11 cellular contexts compared by ENCODE assay signal in the genomic region with DNA sequence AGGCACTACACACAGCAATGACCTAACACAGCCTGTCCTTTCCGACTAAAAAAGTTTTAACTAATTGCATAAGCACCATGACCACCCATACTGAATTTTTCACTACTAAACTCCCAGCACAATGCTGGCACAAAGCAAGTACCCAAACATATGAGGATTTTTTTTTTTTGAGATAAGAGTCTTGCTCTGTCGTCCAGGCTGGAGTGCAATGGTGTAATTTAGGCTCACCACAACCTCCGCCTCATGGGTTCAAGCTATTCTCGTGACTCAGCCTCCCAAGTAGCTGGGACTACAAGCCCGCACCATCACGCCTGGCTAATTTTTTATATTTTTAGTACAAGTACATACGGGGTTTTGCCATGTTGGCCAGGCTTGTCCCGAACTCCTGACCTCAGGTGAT. TPM values are rescaled to one million over a fixed set of nuclear protein-coding genes. Genes with fewer than 3 reads are reported as not detected.
DNase-seq lines count a peak whose midpoint lies in the region; ATAC-seq and TF ChIP-seq lines count a peak whose summit lies in the region.
"Had no signal": no experiment of that assay in that cellular context is flagged by ENCODE, and none has a peak within 500 bp of the region (broad histone marks: within the 10 kb centered on the region; RNA-seq: fewer than 3 reads in every experiment).

No MANE protein-coding gene starts in this region.

- peaks cover 50 to 53% of the 10 kb centered on the region in 2 experiments for H3K4me1 ChIP-seq in HCT116 (ENCODE audit: control insufficient read depth in 1 of 2, insufficient read depth in 2 of 2, low read length in 2 of 2)
- H3K4me1 ChIP-seq in SJSA1 (replicated peaks): peaks cover 46% of the 10 kb centered on the region
- peaks cover 4 to 48% (median 17%) of the 10 kb centered on the region in 3 donors for H3K4me1 ChIP-seq in gastroesophageal sphincter
- peaks cover 32% of the 10 kb centered on the region for H3K4me1 ChIP-seq in skeletal muscle satellite cell (ENCODE audit: control insufficient read depth, insufficient read depth, low read length)
- H3K4me1 ChIP-seq in prostate gland (replicated peaks): peaks cover 11% of the 10 kb centered on the region

- TF ChIP-seq EP300 in gastroesophageal sphincter (IDR thresholded peaks at IDR 0.05): no peak

- DNase-seq in HCT116 (ENCODE audit: low read depth, low spot score) (no peak), SJSA1 (ENCODE audit: low read depth in 1 of 2, low spot score in 2 of 2) (peak; percentile 82 to 88), GM19240 (ENCODE audit: insufficient read length, low spot score) (no peak), prostate gland (ENCODE audit: low spot score) (no peak)
- DNase-seq in stimulated activated CD4-positive, alpha-beta T cell treated with anti-CD3 and anti-CD28 coated beads, Interleukin-2, amount 100 ng/mL, for 24 hours: no peak
- DNase-seq: activated CD8-positive, alpha-beta memory T cell treated with anti-CD3 and anti-CD28 coated beads for 24 hours; naive thymus-derived CD8-positive, alpha-beta T cell; NCI-H2107 had no signal

- H2AFZ ChIP-seq in HCT116 (ENCODE audit: low read depth, low read length, poor library complexity, severe bottlenecking): no peak overlapping the region

- CTCF ChIA-PET in HCT116 (lab: Charles Lee): no interaction called here

- H4K20me1 ChIP-seq in HCT116 (ENCODE audit: insufficient read depth): peaks cover 15% of the 10 kb centered on the region

- 44 to 48% methylated on average over 8 of the region's 8 CpGs for WGBS in gastroesophageal sphincter (ENCODE audit: low coverage in 1 of 2), 2 donors
- 76% methylated on average over 8 of the region's 8 CpGs for WGBS in prostate gland

- H3K4me2 ChIP-seq in HCT116 (ENCODE audit: low read length): no peak overlapping the region
- H3K4me2 ChIP-seq in skeletal muscle satellite cell (ENCODE audit: low read length): peak overlapping the region; percentile 37

- TF ChIP-seq CTCF in HCT116 (IDR thresholded peaks at IDR 0.05 in 2 of 3, conservative IDR thresholded peaks at IDR 0.05 in 1 of 3; ENCODE audit: borderline replicate concordance in 1 of 3, insufficient read depth in 1 of 3, low read depth in 2 of 3, low read length in 2 of 3): no peak
- TF ChIP-seq CTCF in gastroesophageal sphincter (IDR thresholded peaks at IDR 0.05): no peak
- TF ChIP-seq CTCF in prostate gland (IDR thresholded peaks at IDR 0.05): no peak

- RAD21 ChIA-PET in HCT116 (lab: Charles Lee; ENCODE audit: low non-redundant PET in 1 of 2, low total read pairs in 2 of 2, uncharacterized antibody in 2 of 2, unreplicated experiment in 2 of 2): no interaction called here

- H3K27ac ChIP-seq in HCT116 (ENCODE audit: low read depth, low read length): 0 out of 2 replicates have a peak overlapping the region, but pooled peaks have one; percentile 81
- H3K27ac ChIP-seq in SJSA1: peak overlapping the region; percentile 57
- peak overlapping the region; percentile 90 to 100 (median 98) for H3K27ac ChIP-seq in gastroesophageal sphincter
- peak overlapping the region in 1 of 2 donors; percentile 85 for H3K27ac ChIP-seq in prostate gland
- H3K27ac ChIP-seq: SK-N-MC had no signal

- peaks cover 100% of the 10 kb centered on the region for H3K79me2 ChIP-seq in HCT116 (ENCODE audit: insufficient read depth, low read length)

- intact Hi-C loops in HCT116 (cut with micrococcal nuclease) (loop anchor here (5.0 kb wide), 1 partner anchor 335 kb away; the partner anchor contains the start of gene NRF1), prostate gland (cut with DNase I) (no loop called here)

- no peak for TF ChIP-seq POLR2A in HCT116 (IDR thresholded peaks at IDR 0.05; ENCODE audit: borderline replicate concordance, extremely low read depth, insufficient read depth, insufficient read length)
- no peak for TF ChIP-seq POLR2A in gastroesophageal sphincter (IDR thresholded peaks at IDR 0.05)
- TF ChIP-seq POLR2A in prostate gland (IDR thresholded peaks at IDR 0.05): no peak

- no TSS peak for BruUV-seq in HCT116 (replicated peaks; lab: Mats Ljungman, UMichigan)

- POLR2A ChIA-PET in HCT116 (lab: Charles Lee): interaction anchor here (0.6 kb wide), 1 partner anchor 1182 kb away, joined by 4 read pairs; no protein-coding TSS in a partner anchor

- TF ChIP-seq RAD21 in HCT116 (IDR thresholded peaks at IDR 0.05; ENCODE audit: low read depth): no peak

- no peak overlapping the region for H3K4me3 ChIP-seq in HCT116 (replicated peaks in 1 of 2; ENCODE audit: low read depth in 1 of 2, low read length in 2 of 2)
- no peak overlapping the region for H3K4me3 ChIP-seq in SJSA1
- no peak overlapping the region for H3K4me3 ChIP-seq in gastroesophageal sphincter
- no peak overlapping the region for H3K4me3 ChIP-seq in skeletal muscle satellite cell (ENCODE audit: low read length)
- no peak overlapping the region for H3K4me3 ChIP-seq in prostate gland
- H3K4me3 ChIP-seq: SK-N-MC had no signal

- H3K9me2 ChIP-seq in HCT116 (ENCODE audit: insufficient read depth): no peaks in the 10 kb centered on the region

- H3K27me3 ChIP-seq in HCT116 (ENCODE audit: insufficient read depth, low read length) (no peaks in the 10 kb centered on the region), SJSA1 (replicated peaks) (no peaks in the 10 kb centered on the region), gastroesophageal sphincter (no peaks in the 10 kb centered on the region), skeletal muscle satellite cell (ENCODE audit: control insufficient read depth, insufficient read depth, low read length) (no peaks in the 10 kb centered on the region), prostate gland (replicated peaks; ENCODE audit: insufficient read depth) (no peaks in the 10 kb centered on the region)

- H3K9ac ChIP-seq in HCT116 (ENCODE audit: low read length): no peak overlapping the region
- no peak overlapping the region for H3K9ac ChIP-seq in skeletal muscle satellite cell (ENCODE audit: low read depth, low read length)

- H3K36me3 ChIP-seq in HCT116 (ENCODE audit: control insufficient read depth in 1 of 2, insufficient read depth in 2 of 2, low read length in 2 of 2) (peaks cover 5 to 6% of the 10 kb centered on the region in 2 experiments; a peak in 2 of 4 replicates), SJSA1 (peaks cover 14% of the 10 kb centered on the region), gastroesophageal sphincter (peaks cover 0 to 12% of the 10 kb centered on the region in 2 donors), skeletal muscle satellite cell (ENCODE audit: insufficient read depth, low read length) (no peaks in the 10 kb centered on the region), prostate gland (no peaks in the 10 kb centered on the region)

- H3K9me3 ChIP-seq in HCT116 (ENCODE audit: control insufficient read depth in 1 of 2, insufficient read depth in 1 of 2, low read depth in 1 of 2, low read length in 2 of 2): no peaks in the 10 kb centered on the region
- H3K9me3 ChIP-seq in SJSA1 (replicated peaks): no peaks in the 10 kb centered on the region
- no peaks in the 10 kb centered on the region for H3K9me3 ChIP-seq in gastroesophageal sphincter
- H3K9me3 ChIP-seq in skeletal muscle satellite cell (replicated peaks; ENCODE audit: low read length): no peaks in the 10 kb centered on the region
- no peaks in the 10 kb centered on the region for H3K9me3 ChIP-seq in prostate gland

- ATAC-seq in HCT116: no peak
- ATAC-seq in gastroesophageal sphincter: no peak
- ATAC-seq: naive thymus-derived CD8-positive, alpha-beta T cell had no signal

TF ChIP-seq in HCT116, 20 proteins besides CTCF, POLR2A, EP300 and RAD21:
- TF ChIP-seq ZNF274 (IDR thresholded peaks at IDR 0.05; ENCODE audit: low read depth, low read length) (no peak), POLR2AphosphoS5 (IDR thresholded peaks at IDR 0.05; ENCODE audit: low read depth, low read length) (no peak), MAX (IDR thresholded peaks at IDR 0.05) (no peak), SRF (IDR thresholded peaks at IDR 0.05; ENCODE audit: low read depth) (no peak), EZH2phosphoT487 (IDR thresholded peaks at IDR 0.05; ENCODE audit: borderline replicate concordance) (no peak), JUND (IDR thresholded peaks at IDR 0.05) (no peak), SIN3A (IDR thresholded peaks at IDR 0.05; ENCODE audit: low read depth) (no peak), SP1 (IDR thresholded peaks at IDR 0.05; ENCODE audit: low read depth) (no peak), ZBTB33 (IDR thresholded peaks at IDR 0.05; ENCODE audit: extremely low read depth, insufficient replicate concordance, low read length) (no peak), EZH2 (IDR thresholded peaks at IDR 0.05) (no peak), ELF1 (IDR thresholded peaks at IDR 0.05; ENCODE audit: borderline replicate concordance, low read depth) (no peak)
TF ChIP-seq in HCT116: peak in this region for 0.

RNA-seq across cellular contexts. Expression of gene UBE2H, which starts 5.1 kb away (rescaled TPM):
- total RNA-seq in HCT116 (2021; ENCODE audit: unreplicated experiment) (117 TPM), gastroesophageal sphincter (10 to 100 TPM; 80.2 to 96.2 (median 85.0) TPM), prostate gland (100 to 1,000 TPM in 1 of 2 donors, 10 to 100 TPM in 1; 78.4 to 105 TPM)
- polyA plus RNA-seq in HCT116 (2012): 52.7 and 54.2 TPM in 2 replicates
- 42.8 and 53.1 TPM in 2 replicates for total RNA-seq in SJSA1 (2014; rRNA removed; shearing (Covaris generic))
- 33.0 and 34.2 TPM in 2 replicates for total RNA-seq in skeletal muscle satellite cell (2012; rRNA removed)

Comparison
In these comparisons a context has a peak if more than half of its experiments do, and no peak if none do; other contexts are left out.
1. DNase-seq: peak in SJSA1 (2 of 2); none in HCT116 (single experiment), GM19240 (single experiment), prostate gland (single experiment) and stimulated activated CD4-positive, alpha-beta T cell treated with anti-CD3 and anti-CD28 coated beads, Interleukin-2, amount 100 ng/mL, for 24 hours (0 of 2).